In genomic region chr12:130254476-130255276, GRCh38 we compare ENCODE assay signal across 19 cellular contexts.
DNase-seq lines count a peak whose midpoint lies in the region; ATAC-seq and TF ChIP-seq lines count a peak whose summit lies in the region.
"Had no signal": no experiment of that assay in that cellular context is flagged by ENCODE, and none has a peak within 500 bp of the region (broad histone marks: within the 10 kb centered on the region; RNA-seq: fewer than 3 reads in every experiment).

No MANE protein-coding gene starts in this region.

- H3K4me1 ChIP-seq in endodermal cell (ENCODE audit: control insufficient read depth, insufficient read depth, low read length) = no peaks in the 10 kb centered on the region
- H3K4me1 ChIP-seq: parathyroid adenoma, stomach had no signal

- H3K4me3 ChIP-seq in endodermal cell (ENCODE audit: low read length) = no peak overlapping the region
- H3K4me3 ChIP-seq: mucosa of descending colon, stomach had no signal

- H3K4me1 Mint-ChIP-seq in endodermal cell = no peaks in the 10 kb centered on the region
- H3K4me1 Mint-ChIP-seq: activated CD4-positive, alpha-beta T cell treated with anti-CD3 and anti-CD28 coated beads, Interleukin-2, amount 10 ng/mL, durations not matched to agents 7 days and 5 days; activated naive CD8-positive, alpha-beta T cell treated with anti-CD3 and anti-CD28 coated beads, Interleukin-2, amount 10 ng/mL, durations not matched to agents 7 days and 5 days had no signal

- no peak for ATAC-seq in HG02623 (IDR thresholded peaks at IDR 0.05; ENCODE audit: unreplicated experiment)
- ATAC-seq: HCT116, mucosa of descending colon, PC-3 had no signal

- WGBS in endodermal cell (ENCODE audit: insufficient coverage in 1 of 2, insufficient read length in 1 of 2), 2 experiments = 67 to 90% methylated on average over 3 to 19 of the region's 19 CpGs

- no peak for TF ChIP-seq CTCF in endodermal cell (conservative IDR thresholded peaks at IDR 0.05)

- H3K9ac ChIP-seq in endodermal cell (ENCODE audit: extremely low read depth, low read length, poor library complexity, severe bottlenecking) = no peak overlapping the region
- H3K9ac ChIP-seq: parathyroid adenoma had no signal

- H3K27me3 Mint-ChIP-seq in endodermal cell (ENCODE audit: insufficient read depth) = peaks cover 62% of the 10 kb centered on the region
- H3K27me3 Mint-ChIP-seq: activated CD4-positive, alpha-beta T cell treated with anti-CD3 and anti-CD28 coated beads, Interleukin-2, amount 10 ng/mL, durations not matched to agents 7 days and 5 days; activated naive CD8-positive, alpha-beta T cell treated with anti-CD3 and anti-CD28 coated beads, Interleukin-2, amount 10 ng/mL, durations not matched to agents 7 days and 5 days had no signal

- no peak overlapping the region for H3K4me3 Mint-ChIP-seq in endodermal cell
- H3K4me3 Mint-ChIP-seq: activated CD4-positive, alpha-beta T cell treated with anti-CD3 and anti-CD28 coated beads, Interleukin-2, amount 10 ng/mL, durations not matched to agents 7 days and 5 days; activated naive CD8-positive, alpha-beta T cell treated with anti-CD3 and anti-CD28 coated beads, Interleukin-2, amount 10 ng/mL, durations not matched to agents 7 days and 5 days had no signal

- H3K36me3 ChIP-seq in endodermal cell (ENCODE audit: control insufficient read depth, insufficient read depth, low read length) = no peaks in the 10 kb centered on the region
- H3K36me3 ChIP-seq: stomach had no signal

- peaks cover 11% of the 10 kb centered on the region for H3K27me3 ChIP-seq in endodermal cell (ENCODE audit: control insufficient read depth, insufficient read depth, low read length, poor library complexity, severe bottlenecking)

- H3K27ac ChIP-seq in endodermal cell (ENCODE audit: low read depth, low read length) = peak overlapping the region; percentile 61
- H3K27ac ChIP-seq: parathyroid adenoma, stomach had no signal

- no peaks in the 10 kb centered on the region for H3K9me3 ChIP-seq in endodermal cell (ENCODE audit: control insufficient read depth, low read length)
- H3K9me3 ChIP-seq: mucosa of descending colon had no signal

- H3K9me3 Mint-ChIP-seq in endodermal cell = peaks cover 4% of the 10 kb centered on the region
- H3K9me3 Mint-ChIP-seq: activated CD4-positive, alpha-beta T cell treated with anti-CD3 and anti-CD28 coated beads, Interleukin-2, amount 10 ng/mL, durations not matched to agents 7 days and 5 days; activated naive CD8-positive, alpha-beta T cell treated with anti-CD3 and anti-CD28 coated beads, Interleukin-2, amount 10 ng/mL, durations not matched to agents 7 days and 5 days had no signal

- H3K36me3 Mint-ChIP-seq in endodermal cell (ENCODE audit: low read depth) = no peaks in the 10 kb centered on the region
- H3K36me3 Mint-ChIP-seq: activated naive CD8-positive, alpha-beta T cell treated with anti-CD3 and anti-CD28 coated beads, Interleukin-2, amount 10 ng/mL, durations not matched to agents 7 days and 5 days had no signal

- DNase-seq in COLO829 (ENCODE audit: low spot score) (peak; percentile 67), NCI-H2029 (lab: John Stamatoyannopoulos, UW) (peak; percentile 93), endodermal cell (no peak), nucleus accumbens (lab: John Stamatoyannopoulos, UW) (peak in 41 of 56 donors; percentile 4 to 68 (median 37)), germinal center (ENCODE audit: low spot score) (no peak)
- DNase-seq in activated T-cell treated with anti-CD3 and anti-CD28 coated beads, Interleukin-2, amount 50 U/mL, for 1 hour = no peak
- no peak for DNase-seq in activated CD8-positive, alpha-beta memory T cell treated with anti-CD3 and anti-CD28 coated beads, Interleukin-2, amount 50 U/mL, for 4 hours
- DNase-seq: activated CD4-positive, alpha-beta T cell treated with anti-CD3 and anti-CD28 coated beads, Interleukin-2, amount 10 ng/mL, durations not matched to agents 7 days and 5 days; activated naive CD8-positive, alpha-beta T cell treated with anti-CD3 and anti-CD28 coated beads, Interleukin-2, amount 10 ng/mL, durations not matched to agents 7 days and 5 days; COR-L47; IMR-90; kidney; mucosa of descending colon; NCI-H524; PC-3; stomach had no signal

- no peak overlapping the region for H3K27ac Mint-ChIP-seq in endodermal cell
- H3K27ac Mint-ChIP-seq: activated CD4-positive, alpha-beta T cell treated with anti-CD3 and anti-CD28 coated beads, Interleukin-2, amount 10 ng/mL, durations not matched to agents 7 days and 5 days; activated naive CD8-positive, alpha-beta T cell treated with anti-CD3 and anti-CD28 coated beads, Interleukin-2, amount 10 ng/mL, durations not matched to agents 7 days and 5 days had no signal

Comparison
In these comparisons a context has a peak if more than half of its experiments do, and no peak if none do; other contexts are left out.
1. DNase-seq: peak in COLO829 (single experiment), NCI-H2029 (single experiment) and nucleus accumbens (41 of 56); none in endodermal cell (single experiment), germinal center (single experiment), activated T-cell treated with anti-CD3 and anti-CD28 coated beads, Interleukin-2, amount 50 U/mL, for 1 hour (single experiment) and activated CD8-positive, alpha-beta memory T cell treated with anti-CD3 and anti-CD28 coated beads, Interleukin-2, amount 50 U/mL, for 4 hours (single experiment).